ENCODE assay signal across 1 cellular context in genomic region chr6:135110261-135110781, GRCh38.
TF ChIP-seq lines count a peak whose summit lies in the region.
"Not testable (repeated sequence)": the region's sequence is repeated elsewhere in the genome, so short reads cannot be mapped to it uniquely, and the experiment has no call there.

No MANE protein-coding gene starts in this region.

TF ChIP-seq in K562, 482 proteins besides CTCF, POLR2A, EP300 and RAD21 (continued from another document):
- TF ChIP-seq AFF1 (IDR thresholded peaks at IDR 0.05; ENCODE audit: low read depth in 1 of 2, partially characterized antibody in 2 of 2) (peak in 1 of 2 experiments; percentile 82), CBFA2T3 (IDR thresholded peaks at IDR 0.05) (peak; percentile 96), ZNF609 (CRISPR knock-in tag; IDR thresholded peaks at IDR 0.05; ENCODE audit: borderline replicate concordance) (peak; percentile 59; the same call in 1 of the 2 replicates), ARNT (IDR thresholded peaks at IDR 0.05) (peak in 1 of 2 experiments; percentile 76; a peak in 2 of 4 replicates), ARID3A (IDR thresholded peaks at IDR 0.05; ENCODE audit: borderline replicate concordance, low read depth, low read length) (peak; percentile 84), DACH1 (IDR thresholded peaks at IDR 0.05; ENCODE audit: partially characterized antibody) (peak; percentile 50), EP400 (IDR thresholded peaks at IDR 0.05) (peak; percentile 4; the same call in 1 of the 2 replicates), MYNN (IDR thresholded peaks at IDR 0.05) (peak; percentile 71; the same call in 1 of the 2 replicates), CHAMP1 (IDR thresholded peaks at IDR 0.05) (peak; percentile 78), TRIM24 (IDR thresholded peaks at IDR 0.05) (peak; percentile 95 to 97), BCOR (IDR thresholded peaks at IDR 0.05) (peak; percentile 82), LCOR (CRISPR knock-in tag; IDR thresholded peaks at IDR 0.05) (peak; percentile 77), ID3 (tag; IDR thresholded peaks at IDR 0.05) (0 out of 2 replicates have a peak, but pooled peaks have one; percentile 58), ESRRA (IDR thresholded peaks at IDR 0.05; ENCODE audit: borderline replicate concordance, low read depth) (peak; percentile 58; the same call in 1 of the 2 replicates), CREM (IDR thresholded peaks at IDR 0.05; ENCODE audit: low read depth) (peak; percentile 46; the same call in 1 of the 2 replicates), NCOA1 (IDR thresholded peaks at IDR 0.05; ENCODE audit: low read depth) (peak; percentile 65; the same call in 1 of the 2 replicates), ARID1B (IDR thresholded peaks at IDR 0.05) (peak; percentile 96), FOXK2 (conservative IDR thresholded peaks at IDR 0.05 in 1 of 2, IDR thresholded peaks at IDR 0.05 in 1 of 2; ENCODE audit: low read depth in 2 of 2) (peak; percentile 54 to 67; a peak in 2 of 4 replicates), TBL1XR1 (IDR thresholded peaks at IDR 0.05; ENCODE audit: low read length in 2 of 2) (peak in 1 of 2 experiments; percentile 74; a peak in 1 of 4 replicates), JUND (IDR thresholded peaks at IDR 0.05; ENCODE audit: borderline replicate concordance, low read depth, low read length) (peak; percentile 70; the same call in 1 of the 2 replicates), JUND (tag; IDR thresholded peaks at IDR 0.05; ENCODE audit: borderline replicate concordance, low read depth, low read length) (peak; percentile 24; the same call in 1 of the 3 replicates), ATF7 (IDR thresholded peaks at IDR 0.05) (0 out of 2 replicates have a peak, but pooled peaks have one; percentile 32), TEAD4 (IDR thresholded peaks at IDR 0.05; ENCODE audit: low read length) (peak; percentile 97)
- not testable (repeated sequence) for TF ChIP-seq MYNN (CRISPR knock-in tag; IDR thresholded peaks at IDR 0.05); ID3 (CRISPR knock-in tag; IDR thresholded peaks at IDR 0.05); TEAD4 (CRISPR knock-in tag; IDR thresholded peaks at IDR 0.05; ENCODE audit: borderline replicate concordance)
